Comparison of ENCODE assay signal across 16 cellular contexts in genomic region chr6:157078326-157078725, GRCh38.
A peak's percentile ranks its signal among the peaks of the same experiment; 100 is the strongest.
DNase-seq lines count a peak whose midpoint lies in the region; ATAC-seq and TF ChIP-seq lines count a peak whose summit lies in the region.
"Had no signal": no experiment of that assay in that cellular context is flagged by ENCODE, and none has a peak within 500 bp of the region (broad histone marks: within the 10 kb centered on the region; RNA-seq: fewer than 3 reads in every experiment).

No MANE protein-coding gene starts in this region.

- peaks cover 6 to 20% (median 17%) of the 10 kb centered on the region in 11 experiments; a peak in 21 of 22 replicates for H3K36me3 ChIP-seq in BLaER1 treated with 17β-estradiol and CSF1 and Interleukin-3, amounts not matched to agents 10 nM and 100 nM
- H3K36me3 ChIP-seq in left lung, result no peaks in the 10 kb centered on the region

- no peaks in the 10 kb centered on the region for H3K27me3 ChIP-seq in BLaER1 treated with 17β-estradiol and CSF1 and Interleukin-3, amounts not matched to agents 10 nM and 100 nM
- H3K27me3 ChIP-seq in H9 (ENCODE audit: insufficient read depth, low read length), result no peaks in the 10 kb centered on the region
- H3K27me3 ChIP-seq in left lung, result no peaks in the 10 kb centered on the region

- peaks cover 0 to 5% (median 0%) of the 10 kb centered on the region in 11 experiments; a peak in 1 of 22 replicates for H3K9me3 ChIP-seq in BLaER1 treated with 17β-estradiol and CSF1 and Interleukin-3, amounts not matched to agents 10 nM and 100 nM (replicated peaks in 1 of 11)
- H3K9me3 ChIP-seq in H9 (ENCODE audit: control insufficient read depth, low read depth, low read length), result no peaks in the 10 kb centered on the region
- H3K9me3 ChIP-seq in left lung, result no peaks in the 10 kb centered on the region

- H3K27ac ChIP-seq in BLaER1 treated with 17β-estradiol and CSF1 and Interleukin-3, amounts not matched to agents 10 nM and 100 nM, result peak overlapping the region in 8 of 11 experiments; percentile 9 to 50 (median 37); a peak in 12 of 22 replicates
- H3K27ac ChIP-seq in H9 (ENCODE audit: insufficient read length, low read depth, low read length) (no peak overlapping the region), left lung (peak overlapping the region in 1 of 2 donors; percentile 27)

- in situ Hi-C loops in SK-MEL-5 (cut with HindIII; ENCODE audit: low pct_unique_long_range_greater_than_20kb, low sequenced_read_pairs), result no loop called here

- DNase-seq in H9 (no peak), SK-MEL-5 (ENCODE audit: low read depth, low spot score) (peak; percentile 76), left lung (no peak), omental fat pad (ENCODE audit: low spot score) (no peak), amniotic stem cell (lab: John Stamatoyannopoulos, UW) (no peak)
- DNase-seq: ACHN; Calu3; CD8-positive, alpha-beta T cell; DMS79 treated with DMSO at 0.1 percent for 48 hours; EL; HCEC 1CT; HFFc6; KG1 had no signal

- H4K20me1 ChIP-seq in BLaER1 treated with 17β-estradiol and CSF1 and Interleukin-3, amounts not matched to agents 10 nM and 100 nM, result peaks cover 4 to 75% (median 25%) of the 10 kb centered on the region in 11 experiments; a peak in 12 of 22 replicates
- H4K20me1 ChIP-seq in H9 (ENCODE audit: control insufficient read depth, insufficient read depth, insufficient read length), result no peaks in the 10 kb centered on the region

- H3K4me3 Mint-ChIP-seq in H9, result no peak overlapping the region
- H3K4me3 Mint-ChIP-seq: CD8-positive, alpha-beta T cell; HFFc6 had no signal

- no peaks in the 10 kb centered on the region for H3K27me3 Mint-ChIP-seq in H9 (ENCODE audit: low read depth)

- H3K23ac ChIP-seq in H9 (ENCODE audit: insufficient read length, low read depth, low read length), result no peak overlapping the region

- no peak overlapping the region for H2BK5ac ChIP-seq in H9 (ENCODE audit: insufficient read length, low read length)

- peaks cover 3% of the 10 kb centered on the region for H3K79me1 ChIP-seq in H9 (ENCODE audit: insufficient read depth, low read depth, low read length, poor library complexity, severe bottlenecking)

- peak overlapping the region in 2 of 10 experiments; percentile 5 to 10; a peak in 2 of 20 replicates for H3K4me3 ChIP-seq in BLaER1 treated with 17β-estradiol and CSF1 and Interleukin-3, amounts not matched to agents 10 nM and 100 nM
- no peak overlapping the region for H3K4me3 ChIP-seq in left lung
- H3K4me3 ChIP-seq: GM12878 had no signal

- peak overlapping the region; percentile 48 to 79 (median 69); a peak in 21 of 22 replicates for H3K4me2 ChIP-seq in BLaER1 treated with 17β-estradiol and CSF1 and Interleukin-3, amounts not matched to agents 10 nM and 100 nM
- H3K4me2 ChIP-seq in H9 (ENCODE audit: insufficient read depth, insufficient read length, low read length), result no peak overlapping the region

- peak overlapping the region in 4 of 11 experiments; percentile 4 to 37 (median 17); a peak in 7 of 22 replicates for H3K9ac ChIP-seq in BLaER1 treated with 17β-estradiol and CSF1 and Interleukin-3, amounts not matched to agents 10 nM and 100 nM
- H3K9ac ChIP-seq in H9 (ENCODE audit: extremely low read depth, insufficient read length, low read length), result no peak overlapping the region

- no peak overlapping the region for H2BK120ac ChIP-seq in H9 (ENCODE audit: low read depth, low read length, poor library complexity, severe bottlenecking)

- H3K14ac ChIP-seq in H9 (ENCODE audit: insufficient read depth, low read length), result no peak overlapping the region

- H2BK15ac ChIP-seq in H9 (ENCODE audit: low read depth, low read length), result no peak overlapping the region

- no peaks in the 10 kb centered on the region for H3K79me2 ChIP-seq in H9 (ENCODE audit: insufficient read depth, low read length)

- no CpG with 5 or more reads among the region's 3 CpGs for WGBS in H9 (ENCODE audit: extremely low coverage, insufficient read length, low lambda C conversion rate)

- peaks cover 36 to 66% (median 55%) of the 10 kb centered on the region in 10 experiments for H3K4me1 ChIP-seq in BLaER1 treated with 17β-estradiol and CSF1 and Interleukin-3, amounts not matched to agents 10 nM and 100 nM
- H3K4me1 ChIP-seq in H9 (ENCODE audit: insufficient read depth, low read length) (peaks cover 5% of the 10 kb centered on the region; the same call in 1 of the 2 replicates), left lung (peaks cover 14 to 19% of the 10 kb centered on the region in 2 donors)

- H2AFZ ChIP-seq in H9 (ENCODE audit: low read length), result no peak overlapping the region

- ATAC-seq in left lung, result peak; percentile 70
- no peak for ATAC-seq in omental fat pad (ENCODE audit: low FRiP score)
- no peak for ATAC-seq in GM21717 (IDR thresholded peaks at IDR 0.05; ENCODE audit: unreplicated experiment)
- ATAC-seq: CD8-positive, alpha-beta T cell; GM12878 had no signal

- no peak overlapping the region for H2AK5ac ChIP-seq in H9 (ENCODE audit: insufficient read length, low read length)

- H3K23me2 ChIP-seq in H9 (ENCODE audit: insufficient read length, low read depth, low read length, poor library complexity, severe bottlenecking), result no peaks in the 10 kb centered on the region

- no peak overlapping the region for H2BK20ac ChIP-seq in H9 (ENCODE audit: low read depth, low read length, poor library complexity, severe bottlenecking)

- no peak overlapping the region for H3K18ac ChIP-seq in H9 (ENCODE audit: insufficient read length, low read depth, low read length)

- no peak overlapping the region for H3K56ac ChIP-seq in H9 (ENCODE audit: insufficient read length, low read depth, low read length)

- H3K4ac ChIP-seq in H9 (ENCODE audit: low read depth, low read length), result no peak overlapping the region

- TF ChIP-seq CTCF in H9 (conservative IDR thresholded peaks at IDR 0.05) (no peak), left lung (IDR thresholded peaks at IDR 0.05) (no peak), omental fat pad (IDR thresholded peaks at IDR 0.05) (no peak)

- no peak overlapping the region for H2BK12ac ChIP-seq in H9 (ENCODE audit: insufficient read length, low read depth, low read length)

- no peak overlapping the region for H4K8ac ChIP-seq in H9 (replicated peaks; ENCODE audit: insufficient read length, low read depth, low read length)

- H3K27ac Mint-ChIP-seq in H9, result peak overlapping the region in 2 of 3 experiments; percentile 15 to 54; a peak in 1 of 7 replicates
- H3K27ac Mint-ChIP-seq: CD8-positive, alpha-beta T cell; HFFc6 had no signal

- no peaks in the 10 kb centered on the region for H3K9me3 Mint-ChIP-seq in H9
- H3K9me3 Mint-ChIP-seq: CD8-positive, alpha-beta T cell; HFFc6 had no signal

- no peak overlapping the region for H3T11ph ChIP-seq in H9 (ENCODE audit: low read length)

- no peaks in the 10 kb centered on the region; a peak in 2 of 7 replicates for H3K36me3 Mint-ChIP-seq in H9 (ENCODE audit: insufficient read depth in 1 of 3, low read depth in 3 of 3)

- peaks cover 36 to 52% of the 10 kb centered on the region in 2 experiments for H3K4me1 Mint-ChIP-seq in H9

- H4K91ac ChIP-seq in H9 (ENCODE audit: insufficient read length, low read depth, low read length), result no peak overlapping the region

- no peak overlapping the region for H4K5ac ChIP-seq in H9 (ENCODE audit: insufficient read length, low read depth, low read length)

- intact Hi-C loops in left lung (cut with DNase I), result no loop called here
